In genomic region chr17:61836266-61837174, GRCh38 we compare ENCODE assay signal across 12 cellular contexts. TPM values are rescaled to one million over a fixed set of nuclear protein-coding genes. Genes with fewer than 3 reads are reported as not detected.
"Had no signal": no experiment of that assay in that cellular context is flagged by ENCODE, and none has a peak within 500 bp of the region (broad histone marks: within the 10 kb centered on the region; RNA-seq: fewer than 3 reads in every experiment).

No MANE protein-coding gene starts in this region.

- ATAC-seq: activated CD8-positive, alpha-beta T cell treated with anti-CD3 and anti-CD28 coated beads, Interleukin-2, amount 10 ng/mL, durations not matched to agents 7 days and 5 days had no signal

- H3K9me3 Mint-ChIP-seq: activated CD4-positive, alpha-beta T cell treated with anti-CD3 and anti-CD28 coated beads, Interleukin-2, amount 10 ng/mL, durations not matched to agents 24 days and 14 days; activated naive CD4-positive, alpha-beta T cell treated with anti-CD3 and anti-CD28 coated beads, Interleukin-2, amount 50 U/mL, for 24 hours; activated naive CD8-positive, alpha-beta T cell treated with anti-CD3 and anti-CD28 coated beads, Interleukin-2, amount 10 ng/mL, durations not matched to agents 7 days and 5 days; activated T-cell treated with anti-CD3 and anti-CD28 coated beads, Interleukin-2, amount 50 U/mL, for 24 hours; activated T-helper 2 cell treated with anti-CD3 and anti-CD28 coated beads, Interferon-gamma antibody, Interleukin-2, Interleukin-4, amounts not matched to agents 10 μg/mL and 5 μg/mL and 100 μg/mL, durations not matched to agents 14 hours and 24 hours and 36 hours had no signal

- H3K27ac Mint-ChIP-seq: activated CD4-positive, alpha-beta T cell treated with anti-CD3 and anti-CD28 coated beads, Interleukin-2, amount 10 ng/mL, durations not matched to agents 24 days and 14 days; activated CD8-positive, alpha-beta T cell treated with anti-CD3 and anti-CD28 coated beads, Interleukin-2, amount 10 ng/mL, durations not matched to agents 7 days and 5 days; activated naive CD4-positive, alpha-beta T cell treated with anti-CD3 and anti-CD28 coated beads, Interleukin-2, amount 50 U/mL, for 24 hours; activated naive CD8-positive, alpha-beta T cell treated with anti-CD3 and anti-CD28 coated beads, Interleukin-2, amount 10 ng/mL, durations not matched to agents 7 days and 5 days; activated T-cell treated with anti-CD3 and anti-CD28 coated beads, Interleukin-2, amount 50 U/mL, for 24 hours; activated T-helper 2 cell treated with anti-CD3 and anti-CD28 coated beads, Interferon-gamma antibody, Interleukin-2, Interleukin-4, amounts not matched to agents 10 μg/mL and 5 μg/mL and 100 μg/mL, durations not matched to agents 14 hours and 24 hours and 36 hours had no signal

- H3K27me3 Mint-ChIP-seq: activated CD4-positive, alpha-beta T cell treated with anti-CD3 and anti-CD28 coated beads, Interleukin-2, amount 10 ng/mL, durations not matched to agents 24 days and 14 days; activated naive CD4-positive, alpha-beta T cell treated with anti-CD3 and anti-CD28 coated beads, Interleukin-2, amount 50 U/mL, for 24 hours; activated naive CD8-positive, alpha-beta T cell treated with anti-CD3 and anti-CD28 coated beads, Interleukin-2, amount 10 ng/mL, durations not matched to agents 7 days and 5 days; activated T-cell treated with anti-CD3 and anti-CD28 coated beads, Interleukin-2, amount 50 U/mL, for 24 hours had no signal

- H3K36me3 ChIP-seq: ascending aorta had no signal

- H3K4me3 ChIP-seq: ascending aorta, SJCRH30, SK-N-MC had no signal

- H3K27me3 ChIP-seq: ascending aorta, SJCRH30 had no signal

- DNase-seq: activated gamma-delta T cell, NCI-H187 treated with DMSO at 0.1 percent for 48 hours, NCI-H526 treated with DMSO at 0.1 percent for 48 hours had no signal

- H3K36me3 Mint-ChIP-seq: activated naive CD4-positive, alpha-beta T cell treated with anti-CD3 and anti-CD28 coated beads, Interleukin-2, amount 50 U/mL, for 24 hours had no signal

- H3K27ac ChIP-seq: ascending aorta, SJCRH30, SK-N-MC had no signal

- H3K9me3 ChIP-seq: ascending aorta, SJCRH30 had no signal

- H3K4me3 Mint-ChIP-seq: activated CD4-positive, alpha-beta T cell treated with anti-CD3 and anti-CD28 coated beads, Interleukin-2, amount 10 ng/mL, durations not matched to agents 24 days and 14 days; activated CD8-positive, alpha-beta T cell treated with anti-CD3 and anti-CD28 coated beads, Interleukin-2, amount 10 ng/mL, durations not matched to agents 7 days and 5 days; activated naive CD4-positive, alpha-beta T cell treated with anti-CD3 and anti-CD28 coated beads, Interleukin-2, amount 50 U/mL, for 24 hours; activated naive CD8-positive, alpha-beta T cell treated with anti-CD3 and anti-CD28 coated beads, Interleukin-2, amount 10 ng/mL, durations not matched to agents 7 days and 5 days; activated T-cell treated with anti-CD3 and anti-CD28 coated beads, Interleukin-2, amount 50 U/mL, for 24 hours had no signal

- H3K4me1 Mint-ChIP-seq: activated naive CD4-positive, alpha-beta T cell treated with anti-CD3 and anti-CD28 coated beads, Interleukin-2, amount 50 U/mL, for 24 hours; activated naive CD8-positive, alpha-beta T cell treated with anti-CD3 and anti-CD28 coated beads, Interleukin-2, amount 10 ng/mL, durations not matched to agents 7 days and 5 days had no signal

- H3K4me1 ChIP-seq: ascending aorta, SJCRH30 had no signal

RNA-seq across cellular contexts. Expression of gene BRIP1, which starts 26.8 kb away (rescaled TPM):
- total RNA-seq: ascending aorta had no signal
